ENCODE assay signal across 26 cellular contexts in the genomic region with DNA sequence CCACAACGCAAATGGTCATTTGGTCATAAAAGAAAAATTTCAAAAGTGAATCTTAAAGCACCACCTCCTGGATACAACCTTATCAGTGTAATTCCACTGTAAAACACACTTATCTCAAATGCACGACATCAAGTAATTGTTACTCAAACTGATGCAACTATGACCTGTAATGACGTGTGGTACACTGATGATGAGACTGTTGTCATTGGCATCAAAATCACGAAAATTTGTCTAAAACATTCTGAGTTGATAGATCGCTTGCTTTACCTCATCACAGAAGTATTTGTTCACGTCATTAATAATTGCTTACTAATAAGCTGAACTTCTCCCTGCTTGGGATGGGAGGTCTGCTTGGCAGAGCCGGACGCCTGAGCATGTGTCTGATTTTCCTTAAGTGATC.
"Had no signal": no experiment of that assay in that cellular context is flagged by ENCODE, and none has a peak within 500 bp of the region (broad histone marks: within the 10 kb centered on the region; RNA-seq: fewer than 3 reads in every experiment).

No MANE protein-coding gene starts in this region.

- H3K36me3 Mint-ChIP-seq: activated naive CD8-positive, alpha-beta T cell treated with anti-CD3 and anti-CD28 coated beads for 36 hours had no signal

- H3K27me3 Mint-ChIP-seq: activated B cell treated with CpG ODN at 0.5 μM for 24 hours; activated CD4-positive, alpha-beta T cell treated with anti-CD3 and anti-CD28 coated beads for 36 hours; naive thymus-derived CD4-positive, alpha-beta T cell had no signal

- FAIRE-seq: endometrium had no signal

- H3K36me3 ChIP-seq: cardiac muscle cell, heart right ventricle, lower lobe of right lung, thoracic aorta, upper lobe of left lung had no signal

- H3K4me1 ChIP-seq: upper lobe of left lung had no signal

- H3K9me3 Mint-ChIP-seq: activated B cell treated with CpG ODN at 0.5 μM for 24 hours; activated naive CD8-positive, alpha-beta T cell treated with anti-CD3 and anti-CD28 coated beads for 36 hours; activated T-cell treated with anti-CD3 and anti-CD28 coated beads, Interleukin-2, amount 50 U/mL, for 4 hours; neural crest cell; T-helper 1 cell treated with Interleukin-12 subunit alpha and Interleukin-12 subunit beta and Interleukin-4 antibody, amounts not matched to agents 30 μg/mL and 1 μg/mL, for 36 hours had no signal

- ATAC-seq: activated CD4-positive, alpha-beta T cell treated with anti-CD3 and anti-CD28 coated beads for 36 hours; activated T-cell treated with anti-CD3 and anti-CD28 coated beads, Interleukin-2, amount 50 U/mL, for 4 hours; left lobe of liver; naive thymus-derived CD4-positive, alpha-beta T cell had no signal

- H3K27ac Mint-ChIP-seq: activated B cell treated with CpG ODN at 0.5 μM for 24 hours; activated CD4-positive, alpha-beta T cell treated with anti-CD3 and anti-CD28 coated beads for 36 hours; activated T-helper 2 cell treated with anti-CD3 and anti-CD28 coated beads, Interferon-gamma antibody, Interleukin-2, Interleukin-4, amounts not matched to agents 10 μg/mL and 5 μg/mL and 100 μg/mL, durations not matched to agents 14 hours and 24 hours and 36 hours; progenitor cell of endocrine pancreas; T-helper 1 cell treated with Interleukin-12 subunit alpha and Interleukin-12 subunit beta and Interleukin-4 antibody, amounts not matched to agents 30 μg/mL and 1 μg/mL, for 36 hours had no signal

- H3K4me3 Mint-ChIP-seq: activated B cell treated with CpG ODN at 0.5 μM for 24 hours; activated CD4-positive, alpha-beta T cell treated with anti-CD3 and anti-CD28 coated beads for 36 hours; activated naive CD8-positive, alpha-beta T cell treated with anti-CD3 and anti-CD28 coated beads for 36 hours; activated T-cell treated with anti-CD3 and anti-CD28 coated beads, Interleukin-2, amount 50 U/mL, for 4 hours; neural crest cell; T-helper 1 cell treated with Interleukin-12 subunit alpha and Interleukin-12 subunit beta and Interleukin-4 antibody, amounts not matched to agents 30 μg/mL and 1 μg/mL, for 36 hours had no signal

- H3K27me3 ChIP-seq: cardiac muscle cell, heart right ventricle, upper lobe of left lung had no signal

- H3K4me3 ChIP-seq: cardiac muscle cell, heart right ventricle, lower lobe of right lung, thoracic aorta, upper lobe of left lung had no signal

- H3K27ac ChIP-seq: cardiac muscle cell, lower lobe of right lung, thoracic aorta had no signal

- H3K9me3 ChIP-seq: lower lobe of right lung, thoracic aorta, upper lobe of left lung had no signal

- DNase-seq: activated B cell treated with CpG ODN at 0.5 μM for 24 hours; activated CD4-positive, alpha-beta T cell treated with anti-CD3 and anti-CD28 coated beads for 36 hours; activated CD4-positive, alpha-beta T cell treated with anti-CD3 and anti-CD28 coated beads, Interleukin-2, amount 50 U/mL, for 48 hours; activated CD8-positive, alpha-beta memory T cell treated with anti-CD3 and anti-CD28 coated beads, Interleukin-2, amount 50 U/mL, for 48 hours; activated naive CD4-positive, alpha-beta T cell; activated naive CD8-positive, alpha-beta T cell treated with anti-CD3 and anti-CD28 coated beads for 36 hours; activated T-cell treated with anti-CD3 and anti-CD28 coated beads, Interleukin-2, amount 50 U/mL, for 4 hours; amniotic stem cell; heart right ventricle; islet precursor cell; naive thymus-derived CD4-positive, alpha-beta T cell; retina; stimulated activated CD4-positive, alpha-beta T cell treated with anti-CD3 and anti-CD28 coated beads, Interleukin-2, amount 100 ng/mL, for 48 hours; stimulated activated CD8-positive, alpha-beta memory T cell treated with anti-CD3 and anti-CD28 coated beads, Interleukin-4, amount 100 ng/mL, for 48 hours; stimulated activated naive CD4-positive, alpha-beta T cell treated with Interleukin-2 at 50 U/mL for 16 hours; T1000 had no signal
